ENCODE assay signal across 1 cellular context in genomic region chr15:84752195-84752594, GRCh38.
TF ChIP-seq lines count a peak whose summit lies in the region.

No MANE protein-coding gene starts in this region.

TF ChIP-seq in HepG2, 621 proteins besides CTCF, POLR2A, EP300 and RAD21:
- TF ChIP-seq POGZ (CRISPR knock-in tag; IDR thresholded peaks at IDR 0.05) (no peak), ZBTB20 (CRISPR knock-in tag; IDR thresholded peaks at IDR 0.05; ENCODE audit: borderline replicate concordance, low read depth) (peak; percentile 27; the same call in 1 of the 2 replicates), PBX3 (CRISPR knock-in tag; IDR thresholded peaks at IDR 0.05; ENCODE audit: borderline replicate concordance) (no peak), SOX13 (IDR thresholded peaks at IDR 0.05) (no peak), SOX13 (CRISPR knock-in tag; conservative IDR thresholded peaks at IDR 0.05 in 1 of 2, IDR thresholded peaks at IDR 0.05 in 1 of 2) (peak in 1 of 2 experiments; percentile 61; a peak in 2 of 4 replicates), KLF15 (CRISPR knock-in tag; IDR thresholded peaks at IDR 0.05; ENCODE audit: borderline replicate concordance) (no peak), ZNF782 (CRISPR knock-in tag; IDR thresholded peaks at IDR 0.05; ENCODE audit: borderline replicate concordance) (no peak), ZNF609 (CRISPR knock-in tag; IDR thresholded peaks at IDR 0.05; ENCODE audit: borderline replicate concordance) (0 out of 2 replicates have a peak, but pooled peaks have one; percentile 21), PITX1 (CRISPR knock-in tag; IDR thresholded peaks at IDR 0.05) (0 out of 2 replicates have a peak, but pooled peaks have one; percentile 24), TEAD2 (CRISPR knock-in tag; IDR thresholded peaks at IDR 0.05) (no peak), ZKSCAN1 (IDR thresholded peaks at IDR 0.05; ENCODE audit: low read length) (no peak), DNMT3B (CRISPR knock-in tag; conservative IDR thresholded peaks at IDR 0.05) (no peak), ZFP1 (CRISPR knock-in tag; IDR thresholded peaks at IDR 0.05) (no peak), ZZZ3 (CRISPR knock-in tag; IDR thresholded peaks at IDR 0.05; ENCODE audit: borderline replicate concordance) (no peak), SMARCE1 (IDR thresholded peaks at IDR 0.05; ENCODE audit: borderline replicate concordance) (no peak), NKX3-1 (CRISPR knock-in tag; IDR thresholded peaks at IDR 0.05) (no peak), ARNTL (CRISPR knock-in tag; IDR thresholded peaks at IDR 0.05) (no peak), AKAP8 (CRISPR knock-in tag; IDR thresholded peaks at IDR 0.05) (no peak), PHF20 (CRISPR knock-in tag; IDR thresholded peaks at IDR 0.05) (no peak), RCOR2 (CRISPR knock-in tag; IDR thresholded peaks at IDR 0.05) (0 out of 2 replicates have a peak, but pooled peaks have one; percentile 31), TEAD3 (CRISPR knock-in tag; optimal IDR thresholded peaks at IDR 0.05; ENCODE audit: borderline replicate concordance) (peak; percentile 22), CBFB (CRISPR knock-in tag; IDR thresholded peaks at IDR 0.05) (peak; percentile 79), ZSCAN12 (CRISPR knock-in tag; IDR thresholded peaks at IDR 0.05) (no peak), ZNF451 (CRISPR knock-in tag; IDR thresholded peaks at IDR 0.05) (no peak), AHDC1 (CRISPR knock-in tag; IDR thresholded peaks at IDR 0.05; ENCODE audit: borderline replicate concordance) (no peak), MAF1 (CRISPR knock-in tag; IDR thresholded peaks at IDR 0.05; ENCODE audit: borderline replicate concordance) (no peak), ZNF564 (CRISPR knock-in tag; IDR thresholded peaks at IDR 0.05) (no peak), FOXA1 (IDR thresholded peaks at IDR 0.05) (no peak), FOXA1 (CRISPR knock-in tag; IDR thresholded peaks at IDR 0.05) (peak; percentile 61), ZSCAN9 (CRISPR knock-in tag; IDR thresholded peaks at IDR 0.05; ENCODE audit: borderline replicate concordance) (peak; percentile 18; the same call in 1 of the 2 replicates), ZKSCAN8 (CRISPR knock-in tag; IDR thresholded peaks at IDR 0.05; ENCODE audit: borderline replicate concordance) (peak; percentile 67; the same call in 1 of the 2 replicates), ZNF3 (CRISPR knock-in tag; IDR thresholded peaks at IDR 0.05) (0 out of 2 replicates have a peak, but pooled peaks have one; percentile 54), CHD2 (IDR thresholded peaks at IDR 0.05; ENCODE audit: low read depth, low read length) (no peak), SETDB1 (CRISPR knock-in tag; IDR thresholded peaks at IDR 0.05; ENCODE audit: borderline replicate concordance) (no peak), EHMT2 (IDR thresholded peaks at IDR 0.05; ENCODE audit: borderline replicate concordance, low read depth, low read length) (no peak), ZNF577 (CRISPR knock-in tag; IDR thresholded peaks at IDR 0.05; ENCODE audit: borderline replicate concordance, low read depth) (no peak), TAF1 (CRISPR knock-in tag; IDR thresholded peaks at IDR 0.05) (peak; percentile 12; the same call in 1 of the 2 replicates), YY1 (IDR thresholded peaks at IDR 0.05; ENCODE audit: insufficient read depth, insufficient replicate concordance, low read depth, low read length) (no peak), CREM (IDR thresholded peaks at IDR 0.05) (peak; percentile 41; the same call in 1 of the 2 replicates), CREM (CRISPR knock-in tag; IDR thresholded peaks at IDR 0.05) (no peak), ZFP36 (IDR thresholded peaks at IDR 0.05; ENCODE audit: borderline replicate concordance, low read depth, low read length, partially characterized antibody) (peak; percentile 92), FOXA3 (CRISPR knock-in tag; IDR thresholded peaks at IDR 0.05) (peak; percentile 63; the same call in 1 of the 2 replicates), RARA (CRISPR knock-in tag; IDR thresholded peaks at IDR 0.05) (0 out of 2 replicates have a peak, but pooled peaks have one; percentile 13), MIER3 (CRISPR knock-in tag; IDR thresholded peaks at IDR 0.05; ENCODE audit: borderline replicate concordance) (no peak), ELK4 (CRISPR knock-in tag; IDR thresholded peaks at IDR 0.05; ENCODE audit: borderline replicate concordance) (no peak), ZNF468 (CRISPR knock-in tag; IDR thresholded peaks at IDR 0.05) (no peak), SP4 (CRISPR knock-in tag; IDR thresholded peaks at IDR 0.05) (no peak), JUND (CRISPR knock-in tag; IDR thresholded peaks at IDR 0.05) (no peak), ZNF432 (CRISPR knock-in tag; IDR thresholded peaks at IDR 0.05; ENCODE audit: borderline replicate concordance) (no peak), NBN (conservative IDR thresholded peaks at IDR 0.05) (no peak), HNRNPLL (IDR thresholded peaks at IDR 0.05; ENCODE audit: low read depth, low read length, poor library complexity, severe bottlenecking) (no peak), MED13 (CRISPR knock-in tag; IDR thresholded peaks at IDR 0.05) (no peak), ZNF33B (CRISPR knock-in tag; IDR thresholded peaks at IDR 0.05) (no peak), GATAD2A (CRISPR knock-in tag; IDR thresholded peaks at IDR 0.05) (no peak; the same call in 1 of the 2 replicates)
- TF ChIP-seq, protein P1, sequence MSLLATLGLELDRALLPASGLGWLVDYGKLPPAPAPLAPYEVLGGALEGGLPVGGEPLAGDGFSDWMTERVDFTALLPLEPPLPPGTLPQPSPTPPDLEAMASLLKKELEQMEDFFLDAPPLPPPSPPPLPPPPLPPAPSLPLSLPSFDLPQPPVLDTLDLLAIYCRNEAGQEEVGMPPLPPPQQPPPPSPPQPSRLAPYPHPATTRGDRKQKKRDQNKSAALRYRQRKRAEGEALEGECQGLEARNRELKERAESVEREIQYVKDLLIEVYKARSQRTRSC (CRISPR knock-in tag; IDR thresholded peaks at IDR 0.05; ENCODE audit: low read depth), result no peak
- TF ChIP-seq, protein P2, sequence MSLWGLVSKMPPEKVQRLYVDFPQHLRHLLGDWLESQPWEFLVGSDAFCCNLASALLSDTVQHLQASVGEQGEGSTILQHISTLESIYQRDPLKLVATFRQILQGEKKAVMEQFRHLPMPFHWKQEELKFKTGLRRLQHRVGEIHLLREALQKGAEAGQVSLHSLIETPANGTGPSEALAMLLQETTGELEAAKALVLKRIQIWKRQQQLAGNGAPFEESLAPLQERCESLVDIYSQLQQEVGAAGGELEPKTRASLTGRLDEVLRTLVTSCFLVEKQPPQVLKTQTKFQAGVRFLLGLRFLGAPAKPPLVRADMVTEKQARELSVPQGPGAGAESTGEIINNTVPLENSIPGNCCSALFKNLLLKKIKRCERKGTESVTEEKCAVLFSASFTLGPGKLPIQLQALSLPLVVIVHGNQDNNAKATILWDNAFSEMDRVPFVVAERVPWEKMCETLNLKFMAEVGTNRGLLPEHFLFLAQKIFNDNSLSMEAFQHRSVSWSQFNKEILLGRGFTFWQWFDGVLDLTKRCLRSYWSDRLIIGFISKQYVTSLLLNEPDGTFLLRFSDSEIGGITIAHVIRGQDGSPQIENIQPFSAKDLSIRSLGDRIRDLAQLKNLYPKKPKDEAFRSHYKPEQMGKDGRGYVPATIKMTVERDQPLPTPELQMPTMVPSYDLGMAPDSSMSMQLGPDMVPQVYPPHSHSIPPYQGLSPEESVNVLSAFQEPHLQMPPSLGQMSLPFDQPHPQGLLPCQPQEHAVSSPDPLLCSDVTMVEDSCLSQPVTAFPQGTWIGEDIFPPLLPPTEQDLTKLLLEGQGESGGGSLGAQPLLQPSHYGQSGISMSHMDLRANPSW (CRISPR knock-in tag; IDR thresholded peaks at IDR 0.05; ENCODE audit: borderline replicate concordance), result no peak
